ENCODE assay signal across 23 cellular contexts in genomic region chr5:102797485-102797884, GRCh38.
"Had no signal": no experiment of that assay in that cellular context is flagged by ENCODE, and none has a peak within 500 bp of the region (broad histone marks: within the 10 kb centered on the region; RNA-seq: fewer than 3 reads in every experiment).

No MANE protein-coding gene starts in this region.

- H3K27ac ChIP-seq: body of pancreas, cardiac muscle cell, epithelial cell of prostate, left lung, neural progenitor cell, sigmoid colon, thoracic aorta, vagina, VCaP had no signal

- H3K9ac ChIP-seq: neural progenitor cell had no signal

- DNase-seq: activated CD4-positive, alpha-beta memory T cell treated with anti-CD3 and anti-CD28 coated beads, Interleukin-2, amount 10 ng/mL, durations not matched to agents 7 days and 5 days; activated CD4-positive, alpha-beta T cell treated with anti-CD3 and anti-CD28 coated beads, Interleukin-2, amount 10 ng/mL, durations not matched to agents 24 days and 14 days; activated effector memory CD4-positive, alpha-beta T cell treated with Interleukin-2 at 50 U/mL for 16 hours; activated naive CD4-positive, alpha-beta T cell treated with anti-CD3 and anti-CD28 coated beads, Interleukin-2, amount 50 U/mL, for 16 hours; activated T-cell treated with anti-CD3 and anti-CD28 coated beads, Interleukin-2, amount 50 U/mL, for 72 hours; anterior cingulate cortex; body of pancreas; cortex of kidney; immature natural killer cell; kidney glomerular epithelial cell; left lung; naive thymus-derived CD4-positive, alpha-beta T cell; posterior cingulate gyrus; sigmoid colon; stimulated activated CD4-positive, alpha-beta T cell treated with anti-CD3 and anti-CD28 coated beads, Interleukin-4, amount 100 ng/mL, for 24 hours; stimulated activated naive CD4-positive, alpha-beta T cell treated with Interleukin-2 at 50 U/mL for 16 hours had no signal

- H3K9me3 ChIP-seq: body of pancreas, left lung, sigmoid colon, thoracic aorta, vagina had no signal

- H3K4me3 ChIP-seq: body of pancreas, cardiac muscle cell, left lung, neural progenitor cell, sigmoid colon, thoracic aorta, vagina had no signal

- H3K36me3 ChIP-seq: cardiac muscle cell, left lung, neural progenitor cell, sigmoid colon, thoracic aorta, vagina had no signal

- ATAC-seq: activated CD4-positive, CD25-positive, alpha-beta regulatory T cell treated with anti-CD3 and anti-CD28 coated beads, Interleukin-2, amount 50 U/mL, for 24 hours; activated T-cell treated with anti-CD3 and anti-CD28 coated beads, Interleukin-2, amount 50 U/mL, for 72 hours; body of pancreas; left lung; naive thymus-derived CD4-positive, alpha-beta T cell had no signal

- H3K27me3 ChIP-seq: body of pancreas, cardiac muscle cell, left lung, neural progenitor cell, sigmoid colon, vagina had no signal
